ENCODE assay signal across 8 cellular contexts in genomic region chr17:76585048-76585648, GRCh38. TPM values are rescaled to one million over a fixed set of nuclear protein-coding genes. Genes with fewer than 3 reads are reported as not detected.
DNase-seq lines count a peak whose midpoint lies in the region; ATAC-seq, FAIRE-seq and TF ChIP-seq lines count a peak whose summit lies in the region.

No MANE protein-coding gene starts in this region.

- H2AFZ ChIP-seq in mammary epithelial cell (ENCODE audit: low read depth, low read length) = peak overlapping the region; percentile 57

- H3K27me3 ChIP-seq in mammary epithelial cell (ENCODE audit: insufficient read depth, low read length) = no peaks in the 10 kb centered on the region
- H3K27me3 ChIP-seq in liver (ENCODE audit: control insufficient read depth in 4 of 4, insufficient read depth in 4 of 4, low read length in 3 of 4) = no peaks in the 10 kb centered on the region
- H3K27me3 ChIP-seq in tibial nerve = peaks cover 0 to 12% of the 10 kb centered on the region in 2 donors

- DNase-seq in A549 (ENCODE audit: low read depth in 1 of 2, low spot score in 1 of 2) (no peak), mammary epithelial cell (peak; percentile 63), tibial nerve (ENCODE audit: low spot score in 2 of 2) (no peak), GM20000 (ENCODE audit: low spot score) (no peak), cerebellar cortex (ENCODE audit: low spot score) (no peak)

- H3K9ac ChIP-seq in mammary epithelial cell (ENCODE audit: insufficient read depth, low read length) (peak overlapping the region; percentile 95), liver (ENCODE audit: low read depth in 1 of 2, low read length in 2 of 2) (peak overlapping the region in 1 of 2 donors; percentile 6)

- dilution Hi-C loops in mammary epithelial cell (cut with HindIII; ENCODE audit: low sequenced_read_pairs) = no loop called here

- POLR2A ChIA-PET in A549 (lab: Yijun Ruan, JAX) (interaction anchor here (1.4 to 2.0 kb wide), 2 partner anchors 28 to 87 kb away, joined by 6 to 7 read pairs; no protein-coding TSS in a partner anchor), HEK293 (lab: Yijun Ruan, JAX) (interaction anchor here (0.8 to 2.0 kb wide), 9 partner anchors 9 to 115 kb away, joined by 3 to 15 read pairs (median 5); partner anchors contain the start of gene PRCD)

- H3K36me3 ChIP-seq in HEK293 (ENCODE audit: control insufficient read depth in 2 of 2, insufficient read depth in 1 of 2, low read length in 2 of 2) (no peaks in the 10 kb centered on the region), mammary epithelial cell (ENCODE audit: insufficient read depth, low read length) (no peaks in the 10 kb centered on the region), liver (ENCODE audit: control insufficient read depth in 4 of 4, insufficient read depth in 3 of 4, low read depth in 1 of 4, low read length in 3 of 4) (no peaks in the 10 kb centered on the region), tibial nerve (no peaks in the 10 kb centered on the region)

- intact Hi-C loops in mammary epithelial cell (cut with micrococcal nuclease) = loop anchor here (1.0 to 5.0 kb wide), 3 partner anchors 28 to 122 kb away; no protein-coding TSS in a partner anchor

- H3K4me3 ChIP-seq in A549 (peak overlapping the region; percentile 64), HEK293 (ENCODE audit: low read depth, low read length) (peak overlapping the region; percentile 48), mammary epithelial cell (replicated peaks in 1 of 3; ENCODE audit: insufficient read depth in 1 of 3, low read depth in 2 of 3, low read length in 3 of 3) (peak overlapping the region; percentile 86 to 93 (median 92)), liver (ENCODE audit: low read depth in 1 of 3, low read length in 3 of 3) (peak overlapping the region; percentile 23 to 66 (median 58)), tibial nerve (peak overlapping the region; percentile 56 to 76 (median 69))

- in situ Hi-C loops in mammary epithelial cell (cut with MboI; ENCODE audit: low sequenced_read_pairs in 2 of 2) = no loop called here

- TF ChIP-seq POLR2A in A549 (IDR thresholded peaks at IDR 0.05; ENCODE audit: low read length) (no peak), tibial nerve (IDR thresholded peaks at IDR 0.05) (no peak)

- peak overlapping the region; percentile 76 to 89; a peak in 5 of 6 replicates for H3K27ac ChIP-seq in A549
- peak overlapping the region; percentile 71; the same call in 1 of the 2 replicates for H3K27ac ChIP-seq in HEK293 (ENCODE audit: extremely low read depth, low read depth, low read length)
- H3K27ac ChIP-seq in mammary epithelial cell (ENCODE audit: insufficient read depth, low read depth, low read length) = peak overlapping the region; percentile 93
- peak overlapping the region in 1 of 2 donors; percentile 42 for H3K27ac ChIP-seq in liver (ENCODE audit: low read depth in 1 of 2, low read length in 2 of 2)
- H3K27ac ChIP-seq in tibial nerve = peak overlapping the region; percentile 86 to 95 (median 90)

- CTCF ChIA-PET in A549 (lab: Yijun Ruan, JAX) (interaction anchor here (0.6 to 7.0 kb wide), 19 partner anchors 9 to 128 kb away, joined by 3 to 50 read pairs (median 7); no protein-coding TSS in a partner anchor), HEK293 (lab: Yijun Ruan, JAX) (interaction anchor here (0.6 to 2.4 kb wide), 4 partner anchors 17 to 96 kb away, joined by 3 to 10 read pairs (median 6); no protein-coding TSS in a partner anchor), mammary epithelial cell (lab: Charles Lee; ENCODE audit: low non-redundant PET) (interaction anchor here (0.7 kb wide), 1 partner anchor 402 kb away, joined by 3 read pairs; no protein-coding TSS in a partner anchor)

- BruUV-seq in mammary epithelial cell (replicated peaks; lab: Mats Ljungman, UMichigan) = TSS peak; percentile 34

- peaks cover 32% of the 10 kb centered on the region for H3K79me2 ChIP-seq in mammary epithelial cell (ENCODE audit: insufficient read depth, low read length)

- WGBS in A549 (ENCODE audit: missing lambda C conversion rate) = 63% methylated on average over 51 of the region's 60 CpGs
- WGBS in mammary epithelial cell (ENCODE audit: low coverage, missing lambda C conversion rate) = 0% methylated on average over 3 of the region's 60 CpGs
- WGBS in liver = 3% methylated on average over 60 of the region's 60 CpGs
- WGBS in tibial nerve, 2 donors = 0 to 2% methylated on average over 51 of the region's 60 CpGs

- no peak for TF ChIP-seq RAD21 in A549 (conservative IDR thresholded peaks at IDR 0.05 in 1 of 2, IDR thresholded peaks at IDR 0.05 in 1 of 2)
- no peak for TF ChIP-seq RAD21 in liver (IDR thresholded peaks at IDR 0.05)

- no peak for ATAC-seq in A549
- ATAC-seq in HG03139 (IDR thresholded peaks at IDR 0.05; ENCODE audit: unreplicated experiment) = no peak

- no peaks in the 10 kb centered on the region for H3K9me3 ChIP-seq in A549
- H3K9me3 ChIP-seq in HEK293 (ENCODE audit: control insufficient read depth, insufficient read depth, low read depth, low read length) = no peaks in the 10 kb centered on the region
- no peaks in the 10 kb centered on the region for H3K9me3 ChIP-seq in mammary epithelial cell (replicated peaks; ENCODE audit: insufficient read depth, low read length)
- no peaks in the 10 kb centered on the region for H3K9me3 ChIP-seq in liver (ENCODE audit: control insufficient read depth in 4 of 4, low read length in 3 of 4)
- H3K9me3 ChIP-seq in tibial nerve = no peaks in the 10 kb centered on the region

- no peak for FAIRE-seq in A549 (lab: Jason Lieb, UNC)

- H3K4me2 ChIP-seq in A549 (peak overlapping the region; percentile 99), mammary epithelial cell (ENCODE audit: insufficient read depth, low read depth, low read length) (peak overlapping the region; percentile 86)

- no peaks in the 10 kb centered on the region for H4K20me1 ChIP-seq in mammary epithelial cell (ENCODE audit: insufficient read depth, low read length)

- H3K4me1 ChIP-seq in A549 = 0 out of 3 replicates have a peak, but pooled peaks cover 3% of the 10 kb centered on the region
- H3K4me1 ChIP-seq in HEK293 (ENCODE audit: control insufficient read depth, insufficient read depth, low read length) = peaks cover 3% of the 10 kb centered on the region; the same call in 1 of the 2 replicates
- H3K4me1 ChIP-seq in mammary epithelial cell (ENCODE audit: insufficient read depth, low read length) = peaks cover 46% of the 10 kb centered on the region
- H3K4me1 ChIP-seq in liver (ENCODE audit: control insufficient read depth in 4 of 4, insufficient read depth in 4 of 4, low read length in 3 of 4) = peaks cover 7 to 26% (median 16%) of the 10 kb centered on the region in 4 donors
- peaks cover 0 to 48% (median 15%) of the 10 kb centered on the region in 4 donors for H3K4me1 ChIP-seq in tibial nerve

- TF ChIP-seq EP300 in A549 (IDR thresholded peaks at IDR 0.05) = no peak
- no peak for TF ChIP-seq EP300 in tibial nerve (IDR thresholded peaks at IDR 0.05)

- TF ChIP-seq CTCF in A549 (IDR thresholded peaks at IDR 0.05) (no peak), HEK293 (tag by site-specific recombination; IDR thresholded peaks at IDR 0.05) (no peak), mammary epithelial cell (conservative IDR thresholded peaks at IDR 0.05 in 1 of 2, IDR thresholded peaks at IDR 0.05 in 1 of 2; ENCODE audit: extremely low read depth in 1 of 2, insufficient read depth in 1 of 2, low read depth in 1 of 2, low read length in 2 of 2) (no peak), liver (IDR thresholded peaks at IDR 0.05; ENCODE audit: low read depth, low read length, missing input control) (no peak), tibial nerve (IDR thresholded peaks at IDR 0.05) (no peak), GM20000 (IDR thresholded peaks at IDR 0.05; ENCODE audit: extremely low read depth, missing control alignments) (no peak)

RNA-seq across cellular contexts. Expression of gene ST6GALNAC2, which starts 0.5 kb away (rescaled TPM):
- polyA plus RNA-seq in A549 (2011; rRNA removed) (0.74 and 0.78 TPM in 2 replicates), A549 (2017; fragmentation: RNase III; extraction: RNeasy Plus Mini Kit Qiagen cat#74134 plus additional on column Dnase treatment) (0.30 to 0.59 TPM (median 0.41 TPM) in 3 replicates), mammary epithelial cell (48.7 TPM), liver (under 1 TPM; 0.52 to 0.90 TPM)
- polyA plus RNA-seq in A549 (2012; cell fraction: cytosol; rRNA removed) = 0.16 and 0.44 TPM in 2 replicates
- polyA plus RNA-seq in A549 (2012; cell fraction: nucleus; rRNA removed) = 0.26 and 0.36 TPM in 2 replicates
- 0.25 and 0.58 TPM in 2 replicates for polyA minus RNA-seq in A549 (2011; rRNA and poly(A)+ RNA removed)
- total RNA-seq in mammary epithelial cell (100 to 1,000 TPM in 1 of 2 donors, 10 to 100 TPM in 1; 65.1 to 221 TPM), liver (1 to 10 TPM; 1.3 to 2.6 TPM), tibial nerve (100 to 1,000 TPM in 1 of 4 donors, 10 to 100 TPM in 3; 58.5 to 128 (median 69.1) TPM)
- polyA minus RNA-seq in mammary epithelial cell = 31.0 TPM

RNA-seq across cellular contexts. Expression of gene PRCD, which starts 45.3 kb away (rescaled TPM):
- polyA plus RNA-seq in A549 (2011; rRNA removed) (0.26 TPM in 1 of 2 replicates, not detected in the other), A549 (2017; fragmentation: RNase III; extraction: RNeasy Plus Mini Kit Qiagen cat#74134 plus additional on column Dnase treatment) (not detected in 3 replicates), mammary epithelial cell (0.71 TPM), liver (under 1 TPM in 1 of 2 donors, not detected in 1; 0.63 TPM)
- not detected in 2 replicates for polyA plus RNA-seq in A549 (2012; cell fraction: cytosol; rRNA removed)
- 0.06 and 0.07 TPM in 2 replicates for polyA plus RNA-seq in A549 (2012; cell fraction: nucleus; rRNA removed)
- polyA minus RNA-seq in A549 (2011; rRNA and poly(A)+ RNA removed) = not detected in 2 replicates
- total RNA-seq in mammary epithelial cell (1 to 10 TPM in 1 of 2 donors, under 1 TPM in 1; 0.66 to 1.2 TPM), liver (1 to 10 TPM in 1 of 2 donors, under 1 TPM in 1; 0.75 to 1.0 TPM), tibial nerve (10 to 100 TPM in 3 of 4 donors, 1 to 10 TPM in 1; 6.6 to 23.5 (median 14.1) TPM)
- polyA minus RNA-seq in mammary epithelial cell = not detected

RNA-seq across cellular contexts. Expression of gene CYGB, which starts 47.6 kb away (rescaled TPM):
- 1.1 and 1.2 TPM in 2 replicates for polyA plus RNA-seq in A549 (2011; rRNA removed)
- polyA plus RNA-seq in A549 (2012; cell fraction: cytosol; rRNA removed) = 0.56 and 1.0 TPM in 2 replicates
- 0.54 and 0.76 TPM in 2 replicates for polyA plus RNA-seq in A549 (2012; cell fraction: nucleus; rRNA removed)
- 1.1 to 2.0 TPM (median 1.3 TPM) in 3 replicates for polyA plus RNA-seq in A549 (2017; fragmentation: RNase III; extraction: RNeasy Plus Mini Kit Qiagen cat#74134 plus additional on column Dnase treatment)
- polyA minus RNA-seq in A549 (2011; rRNA and poly(A)+ RNA removed) = 1.4 and 2.2 TPM in 2 replicates
- total RNA-seq in mammary epithelial cell = 10 to 100 TPM in 1 of 2 donors, 1 to 10 TPM in 1; 3.3 to 17.0 TPM
- 18.8 TPM for polyA plus RNA-seq in mammary epithelial cell
- 18.6 TPM for polyA minus RNA-seq in mammary epithelial cell
- total RNA-seq in liver = 1 to 10 TPM; 1.6 to 7.8 TPM
- 1 to 10 TPM in 1 of 2 donors, under 1 TPM in 1; 0.83 to 1.2 TPM for polyA plus RNA-seq in liver
- total RNA-seq in tibial nerve = 10 to 100 TPM; 40.2 to 59.2 (median 48.8) TPM

RNA-seq across cellular contexts. Expression of gene ST6GALNAC1, which starts 58.4 kb away (rescaled TPM):
- polyA plus RNA-seq in A549 (2011; rRNA removed) (0.63 and 0.72 TPM in 2 replicates), A549 (2017; fragmentation: RNase III; extraction: RNeasy Plus Mini Kit Qiagen cat#74134 plus additional on column Dnase treatment) (0.09 to 0.27 TPM (median 0.09 TPM) in 3 replicates), mammary epithelial cell (not detected), liver (under 1 TPM; 0.16 to 0.21 TPM)
- 0.08 and 0.25 TPM in 2 replicates for polyA plus RNA-seq in A549 (2012; cell fraction: cytosol; rRNA removed)
- 0.05 and 0.11 TPM in 2 replicates for polyA plus RNA-seq in A549 (2012; cell fraction: nucleus; rRNA removed)
- 0.97 and 1.6 TPM in 2 replicates for polyA minus RNA-seq in A549 (2011; rRNA and poly(A)+ RNA removed)
- total RNA-seq in mammary epithelial cell (not detected), liver (1 to 10 TPM in 1 of 2 donors, not detected in 1; 2.1 TPM), tibial nerve (10 to 100 TPM in 2 of 4 donors, 1 to 10 TPM in 2; 2.4 to 13.8 (median 7.4) TPM)
- not detected for polyA minus RNA-seq in mammary epithelial cell

Comparison
In these comparisons a context has a peak if more than half of its experiments do, and no peak if none do; other contexts are left out.
1. RNA of gene ST6GALNAC2, which starts 0.5 kb away (total RNA-seq): 65.1 to 221 TPM in mammary epithelial cell and 58.5 to 128 TPM in tibial nerve; 1.3 to 2.6 TPM in liver; every median in the first group is over 10 times any median in the second.
2. Peak in every context shown above with its lines, with median percentiles within 50 percentile points of each other: H3K4me3 ChIP-seq.